In the genomic region with DNA sequence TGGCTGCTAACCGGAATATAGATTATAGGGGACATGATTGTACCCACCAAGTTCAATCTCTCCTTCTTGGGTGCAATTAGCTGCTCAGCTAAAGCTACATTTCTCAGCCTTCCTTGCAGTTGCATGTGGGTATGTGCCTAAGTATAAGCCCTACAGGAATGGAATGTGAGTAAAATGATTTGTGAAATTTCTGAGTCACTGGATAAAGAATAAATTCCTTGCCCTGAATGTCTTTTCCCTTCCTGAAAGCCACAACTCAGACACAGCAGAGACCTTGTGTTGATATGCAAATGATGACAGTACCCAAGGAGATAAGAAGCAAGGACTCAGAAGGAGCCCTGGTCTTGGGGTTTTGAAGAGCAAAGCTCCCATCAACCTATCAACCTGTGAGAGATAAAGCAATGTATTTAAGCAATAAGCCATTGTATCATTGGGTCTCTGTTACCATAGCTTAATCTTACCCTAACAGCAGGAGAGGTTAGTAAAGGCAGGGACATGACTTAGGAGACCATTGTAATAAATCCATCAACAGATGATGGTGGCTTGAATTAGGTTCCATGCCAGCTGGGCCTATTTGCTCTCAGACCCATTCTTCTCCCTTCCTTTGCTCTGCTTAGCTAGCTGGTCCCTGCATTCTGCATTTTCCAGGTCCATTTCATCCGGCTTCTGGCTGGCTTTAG, we compare ENCODE assay signal across 15 cellular contexts. TPM values are rescaled to one million over a fixed set of nuclear protein-coding genes. Genes with fewer than 3 reads are reported as not detected.
DNase-seq lines count a peak whose midpoint lies in the region; TF ChIP-seq lines count a peak whose summit lies in the region.
"Had no signal": no experiment of that assay in that cellular context is flagged by ENCODE, and none has a peak within 500 bp of the region (broad histone marks: within the 10 kb centered on the region; RNA-seq: fewer than 3 reads in every experiment).

No MANE protein-coding gene starts in this region.

- H3K4me3 Mint-ChIP-seq in CD4-positive, alpha-beta memory T cell, result no peak overlapping the region
- no peak overlapping the region for H3K4me3 Mint-ChIP-seq in activated CD4-positive, alpha-beta memory T cell treated with anti-CD3 and anti-CD28 coated beads for 36 hours
- H3K4me3 Mint-ChIP-seq: brain, IgD-negative memory B cell had no signal

- H2BK5ac ChIP-seq in mesendoderm (ENCODE audit: low read length), result no peak overlapping the region

- no peak overlapping the region for H2AFZ ChIP-seq in Karpas-422 (ENCODE audit: low read length)
- H2AFZ ChIP-seq in mammary epithelial cell (ENCODE audit: low read depth, low read length), result peak overlapping the region; percentile 51

- POLR2A ChIA-PET in CD4-positive, alpha-beta memory T cell (lab: Charles Lee; ENCODE audit: partially characterized antibody), result interaction anchor here (1.1 kb wide), 1 partner anchor 25 kb away, joined by 3 read pairs; the partner anchor contains the start of gene ZNF280D
- POLR2A ChIA-PET in activated CD4-positive, alpha-beta memory T cell treated with anti-CD3 and anti-CD28 coated beads for 36 hours (lab: Charles Lee), result no interaction called here

- no peaks in the 10 kb centered on the region for H3K9me2 ChIP-seq in Karpas-422 (replicated peaks; ENCODE audit: insufficient read depth, low read length)

- no peak overlapping the region for H4K5ac ChIP-seq in mesendoderm (ENCODE audit: low read length)

- peaks cover 22% of the 10 kb centered on the region for H3K4me1 ChIP-seq in Karpas-422 (ENCODE audit: low read length)
- peaks cover 30% of the 10 kb centered on the region for H3K4me1 ChIP-seq in mammary epithelial cell (ENCODE audit: insufficient read depth, low read length)
- H3K4me1 ChIP-seq in mesendoderm (ENCODE audit: control insufficient read depth, low read depth, low read length), result peaks cover 2% of the 10 kb centered on the region
- H3K4me1 ChIP-seq in CD4-positive, alpha-beta memory T cell (ENCODE audit: insufficient read depth, low read length), result no peaks in the 10 kb centered on the region

- DNase-seq in AG10803 (ENCODE audit: low read depth), result peak; percentile 85
- no peak for DNase-seq in Karpas-422
- peak; percentile 66 for DNase-seq in mammary epithelial cell
- DNase-seq in mesendoderm, result peak; percentile 92
- DNase-seq in NCI-H1930 (lab: John Stamatoyannopoulos, UW), result no peak
- DNase-seq in CD4-positive, alpha-beta memory T cell, result no peak
- no peak for DNase-seq in putamen (ENCODE audit: low spot score)
- DNase-seq in activated CD4-positive, alpha-beta memory T cell treated with anti-CD3 and anti-CD28 coated beads for 36 hours, result no peak
- DNase-seq: activated CD4-positive, alpha-beta T cell treated with anti-CD3 and anti-CD28 coated beads for 4 hours; NCI-H146; stimulated activated CD4-positive, alpha-beta T cell treated with anti-CD3 and anti-CD28 coated beads, Interleukin-1b, Interleukin-23, amount 100 ng/mL, for 48 hours; SW 1271 had no signal

- intact Hi-C loops in mammary epithelial cell (cut with micrococcal nuclease), result loop anchor here (5.0 kb wide), 1 partner anchor 248 kb away; no protein-coding TSS in a partner anchor
- intact Hi-C loops in CD4-positive, alpha-beta memory T cell (cut with micrococcal nuclease), result no loop called here
- intact Hi-C loops in activated CD4-positive, alpha-beta memory T cell treated with anti-CD3 and anti-CD28 coated beads for 36 hours (cut with micrococcal nuclease), result no loop called here

- H3K4me3 ChIP-seq in AG10803 (ENCODE audit: low read length) (peak overlapping the region; percentile 25), Karpas-422 (ENCODE audit: low read length) (no peak overlapping the region), mammary epithelial cell (replicated peaks in 1 of 3; ENCODE audit: insufficient read depth in 1 of 3, low read depth in 2 of 3, low read length in 3 of 3) (no peak overlapping the region), mesendoderm (ENCODE audit: low read length) (no peak overlapping the region)
- no peak overlapping the region for H3K4me3 ChIP-seq in CD4-positive, alpha-beta memory T cell (ENCODE audit: low read length in 2 of 2)

- H3K36me3 ChIP-seq in Karpas-422 (ENCODE audit: insufficient read depth, low read length) (no peaks in the 10 kb centered on the region), mammary epithelial cell (ENCODE audit: insufficient read depth, low read length) (no peaks in the 10 kb centered on the region), mesendoderm (ENCODE audit: control insufficient read depth, insufficient read depth, low read length) (no peaks in the 10 kb centered on the region)
- H3K36me3 ChIP-seq in CD4-positive, alpha-beta memory T cell (ENCODE audit: insufficient read depth, low read length), result no peaks in the 10 kb centered on the region

- H3K79me1 ChIP-seq in mesendoderm (ENCODE audit: low read length), result no peaks in the 10 kb centered on the region

- H4K8ac ChIP-seq in mesendoderm (ENCODE audit: low read depth, low read length), result no peak overlapping the region

- H3K18ac ChIP-seq in mesendoderm (ENCODE audit: low read length), result no peak overlapping the region

- H3K4me2 ChIP-seq in Karpas-422 (ENCODE audit: low read depth, low read length, poor library complexity, severe bottlenecking), result peak overlapping the region; percentile 43
- peak overlapping the region; percentile 70 for H3K4me2 ChIP-seq in mammary epithelial cell (ENCODE audit: insufficient read depth, low read depth, low read length)
- no peak overlapping the region for H3K4me2 ChIP-seq in mesendoderm (ENCODE audit: low read length)

- H3K36me3 Mint-ChIP-seq in CD4-positive, alpha-beta memory T cell, result no peaks in the 10 kb centered on the region
- no peaks in the 10 kb centered on the region for H3K36me3 Mint-ChIP-seq in activated CD4-positive, alpha-beta memory T cell treated with anti-CD3 and anti-CD28 coated beads for 36 hours
- H3K36me3 Mint-ChIP-seq: brain had no signal

- CTCF ChIA-PET in mammary epithelial cell (lab: Charles Lee; ENCODE audit: low non-redundant PET), result no interaction called here
- CTCF ChIA-PET in CD4-positive, alpha-beta memory T cell (lab: Charles Lee; ENCODE audit: partially characterized antibody), result no interaction called here
- CTCF ChIA-PET in activated CD4-positive, alpha-beta memory T cell treated with anti-CD3 and anti-CD28 coated beads for 36 hours (lab: Charles Lee), result interaction anchor here (1.2 kb wide), 1 partner anchor 19 kb away, joined by 4 read pairs; no protein-coding TSS in a partner anchor

- H3K9me3 ChIP-seq in Karpas-422 (ENCODE audit: low read length) (no peaks in the 10 kb centered on the region), mammary epithelial cell (replicated peaks; ENCODE audit: insufficient read depth, low read length) (no peaks in the 10 kb centered on the region)
- no peaks in the 10 kb centered on the region for H3K9me3 ChIP-seq in CD4-positive, alpha-beta memory T cell (ENCODE audit: control insufficient read depth in 1 of 2, low read length in 2 of 2)

- no peak for TF ChIP-seq CTCF in AG10803 (conservative IDR thresholded peaks at IDR 0.05; ENCODE audit: low read length)
- no peak for TF ChIP-seq CTCF in mammary epithelial cell (conservative IDR thresholded peaks at IDR 0.05 in 1 of 2, IDR thresholded peaks at IDR 0.05 in 1 of 2; ENCODE audit: extremely low read depth in 1 of 2, insufficient read depth in 1 of 2, low read depth in 1 of 2, low read length in 2 of 2)

- TSS peak; percentile 43 for BruUV-seq in mammary epithelial cell (replicated peaks; lab: Mats Ljungman, UMichigan)

- H3K4ac ChIP-seq in mesendoderm (ENCODE audit: low read depth, low read length), result no peak overlapping the region

- dilution Hi-C loops in mammary epithelial cell (cut with HindIII; ENCODE audit: low sequenced_read_pairs), result no loop called here

- H3K27me3 ChIP-seq in Karpas-422 (ENCODE audit: low read length) (no peaks in the 10 kb centered on the region), mammary epithelial cell (ENCODE audit: insufficient read depth, low read length) (no peaks in the 10 kb centered on the region), mesendoderm (ENCODE audit: insufficient read depth, low read length, poor library complexity) (no peaks in the 10 kb centered on the region)
- no peaks in the 10 kb centered on the region for H3K27me3 ChIP-seq in CD4-positive, alpha-beta memory T cell (ENCODE audit: insufficient read depth, low read length)

- H3K79me2 ChIP-seq in Karpas-422 (ENCODE audit: low read length) (no peaks in the 10 kb centered on the region), mammary epithelial cell (ENCODE audit: insufficient read depth, low read length) (no peaks in the 10 kb centered on the region), mesendoderm (ENCODE audit: control insufficient read depth, insufficient read depth, low read length) (no peaks in the 10 kb centered on the region)

- H3K27ac ChIP-seq in Karpas-422 (ENCODE audit: low read length), result no peak overlapping the region
- H3K27ac ChIP-seq in mammary epithelial cell (ENCODE audit: insufficient read depth, low read depth, low read length), result peak overlapping the region; percentile 12
- H3K27ac ChIP-seq in mesendoderm (ENCODE audit: low read depth, low read length), result no peak overlapping the region
- no peak overlapping the region for H3K27ac ChIP-seq in CD4-positive, alpha-beta memory T cell (ENCODE audit: low read depth, low read length)

- H4K20me1 ChIP-seq in Karpas-422 (ENCODE audit: insufficient read depth, low read depth, low read length) (no peaks in the 10 kb centered on the region), mammary epithelial cell (ENCODE audit: insufficient read depth, low read length) (no peaks in the 10 kb centered on the region)

- 68% methylated on average over 2 of the region's 2 CpGs for WGBS in mammary epithelial cell (ENCODE audit: low coverage, missing lambda C conversion rate)
- WGBS in mesendoderm (ENCODE audit: extremely low coverage, insufficient coverage, low lambda C conversion rate), result no CpG with 5 or more reads among the region's 2 CpGs

- H3K56ac ChIP-seq in mesendoderm (ENCODE audit: low read length), result no peak overlapping the region

- no peak overlapping the region for H2BK15ac ChIP-seq in mesendoderm (replicated peaks; ENCODE audit: low read depth)

- H3K27me3 Mint-ChIP-seq in CD4-positive, alpha-beta memory T cell, result peaks cover 0 to 2% of the 10 kb centered on the region in 2 donors
- H3K27me3 Mint-ChIP-seq in activated CD4-positive, alpha-beta memory T cell treated with anti-CD3 and anti-CD28 coated beads for 36 hours, result peaks cover 4% of the 10 kb centered on the region
- H3K27me3 Mint-ChIP-seq: IgD-negative memory B cell, progenitor cell of endocrine pancreas had no signal

- no peak overlapping the region for H3K9ac ChIP-seq in Karpas-422 (ENCODE audit: low read length)
- H3K9ac ChIP-seq in mammary epithelial cell (ENCODE audit: insufficient read depth, low read length), result no peak overlapping the region
- no peak overlapping the region for H3K9ac ChIP-seq in mesendoderm (ENCODE audit: low read length)

- no peak overlapping the region for H2AK5ac ChIP-seq in mesendoderm (ENCODE audit: low read length)

- in situ Hi-C loops in mammary epithelial cell (cut with MboI; ENCODE audit: low sequenced_read_pairs in 2 of 2), result no loop called here

- H3K27ac Mint-ChIP-seq in CD4-positive, alpha-beta memory T cell, result no peak overlapping the region
- H3K27ac Mint-ChIP-seq in activated CD4-positive, alpha-beta memory T cell treated with anti-CD3 and anti-CD28 coated beads for 36 hours, result no peak overlapping the region
- H3K27ac Mint-ChIP-seq: brain, IgD-negative memory B cell, progenitor cell of endocrine pancreas had no signal

- H3K9me3 Mint-ChIP-seq in CD4-positive, alpha-beta memory T cell, result no peaks in the 10 kb centered on the region
- no peaks in the 10 kb centered on the region for H3K9me3 Mint-ChIP-seq in activated CD4-positive, alpha-beta memory T cell treated with anti-CD3 and anti-CD28 coated beads for 36 hours

- no peak overlapping the region for H3K23ac ChIP-seq in mesendoderm (ENCODE audit: low read length)

- H3K4me1 Mint-ChIP-seq in CD4-positive, alpha-beta memory T cell, result no peaks in the 10 kb centered on the region
- no peaks in the 10 kb centered on the region for H3K4me1 Mint-ChIP-seq in activated CD4-positive, alpha-beta memory T cell treated with anti-CD3 and anti-CD28 coated beads for 36 hours (ENCODE audit: low read depth)

- no peak overlapping the region for H2BK120ac ChIP-seq in mesendoderm (ENCODE audit: low read depth, low read length)

RNA-seq across cellular contexts. Expression of gene ZNF280D, which starts 25.6 kb away (rescaled TPM):
- total RNA-seq in Karpas-422 (2014; rRNA removed; shearing (Covaris generic); ENCODE audit: low replicate concordance), result 12.0 and 48.0 TPM in 2 replicates
- total RNA-seq in mammary epithelial cell, result 10 to 100 TPM; 24.1 to 25.7 TPM
- 2.4 TPM for polyA plus RNA-seq in mammary epithelial cell
- 3.9 TPM for polyA minus RNA-seq in mammary epithelial cell
- 15.2 TPM for polyA plus RNA-seq in mesendoderm (2013, experiment 1 of 2)
- polyA plus RNA-seq in mesendoderm (2013, experiment 2 of 2), result 14.3 TPM
- 10 to 100 TPM; 44.5 to 50.1 TPM for total RNA-seq in CD4-positive, alpha-beta memory T cell
- 1 to 10 TPM; 4.1 to 7.9 TPM for polyA plus RNA-seq in CD4-positive, alpha-beta memory T cell
- 10 to 100 TPM; 18.0 to 19.3 TPM for total RNA-seq in activated CD4-positive, alpha-beta memory T cell treated with anti-CD3 and anti-CD28 coated beads for 36 hours

Comparison
In these comparisons a context has a peak if more than half of its experiments do, and no peak if none do; other contexts are left out.
1. DNase-seq: peak in AG10803 (single experiment), mammary epithelial cell (single experiment) and mesendoderm (single experiment); none in Karpas-422 (single experiment), NCI-H1930 (0 of 2), CD4-positive, alpha-beta memory T cell (0 of 5), putamen (single experiment) and activated CD4-positive, alpha-beta memory T cell treated with anti-CD3 and anti-CD28 coated beads for 36 hours (single experiment).